Comparison of ENCODE assay signal across 18 cellular contexts in genomic region chr7:73447121-73447520, GRCh38. TPM values are rescaled to one million over a fixed set of nuclear protein-coding genes. Genes with fewer than 3 reads are reported as not detected.
DNase-seq lines count a peak whose midpoint lies in the region; ATAC-seq and TF ChIP-seq lines count a peak whose summit lies in the region.
"Had no signal": no experiment of that assay in that cellular context is flagged by ENCODE, and none has a peak within 500 bp of the region (broad histone marks: within the 10 kb centered on the region; RNA-seq: fewer than 3 reads in every experiment).

No MANE protein-coding gene starts in this region.

- POLR2A ChIA-PET in CD8-positive, alpha-beta T cell (lab: Charles Lee), result no interaction called here
- POLR2A ChIA-PET in activated CD4-positive, alpha-beta T cell treated with anti-CD3 and anti-CD28 coated beads for 36 hours (lab: Charles Lee), result no interaction called here

- H3K4me3 ChIP-seq in CD8-positive, alpha-beta T cell (ENCODE audit: low read depth, low read length), result no peak overlapping the region
- H3K4me3 ChIP-seq in neutrophil (ENCODE audit: low read depth in 1 of 2, low read length in 1 of 2), result no peak overlapping the region

- H3K9me3 Mint-ChIP-seq in activated T-cell treated with anti-CD3 and anti-CD28 coated beads, Interleukin-2, amount 50 U/mL, for 24 hours, result no peaks in the 10 kb centered on the region
- no peaks in the 10 kb centered on the region for H3K9me3 Mint-ChIP-seq in CD8-positive, alpha-beta T cell
- no peaks in the 10 kb centered on the region for H3K9me3 Mint-ChIP-seq in activated CD4-positive, alpha-beta T cell treated with anti-CD3 and anti-CD28 coated beads for 36 hours (ENCODE audit: low read depth)

- DNase-seq in activated T-cell treated with anti-CD3 and anti-CD28 coated beads, Interleukin-2, amount 50 U/mL, for 24 hours, result no peak
- no peak for DNase-seq in activated T-cell treated with anti-CD3 and anti-CD28 coated beads, Interleukin-2, amount 50 U/mL, for 1 hour
- DNase-seq in CD8-positive, alpha-beta T cell, result no peak
- no peak for DNase-seq in activated effector memory CD4-positive, alpha-beta T cell treated with Interleukin-2 at 50 U/mL for 16 hours
- no peak for DNase-seq in activated CD4-positive, alpha-beta T cell treated with anti-CD3 and anti-CD28 coated beads for 36 hours
- DNase-seq: AML-193, DMS53, GDM1, KBM-7, NCI-H1092 treated with DMSO at 0.1 percent for 48 hours, NCI-H1436 treated with DMSO at 0.1 percent for 48 hours, NCI-H1930 had no signal

- H3K27ac ChIP-seq in CD8-positive, alpha-beta T cell (ENCODE audit: low read depth, low read length), result no peak overlapping the region
- H3K27ac ChIP-seq in cingulate gyrus (ENCODE audit: low read depth, low read length), result peak overlapping the region; percentile 10
- peak overlapping the region; percentile 3 for H3K27ac ChIP-seq in neutrophil
- H3K27ac ChIP-seq: HL-60 had no signal

- H3K9me3 ChIP-seq in CD8-positive, alpha-beta T cell (ENCODE audit: low read length), result no peaks in the 10 kb centered on the region
- H3K9me3 ChIP-seq in neutrophil, result no peaks in the 10 kb centered on the region

- intact Hi-C loops in CD8-positive, alpha-beta T cell (cut with DNase I, micrococcal nuclease), result no loop called here
- intact Hi-C loops in activated CD4-positive, alpha-beta T cell treated with anti-CD3 and anti-CD28 coated beads for 36 hours (cut with DNase I, micrococcal nuclease), result no loop called here

- H3K4me1 ChIP-seq in CD8-positive, alpha-beta T cell (ENCODE audit: insufficient read depth, low read length), result no peaks in the 10 kb centered on the region
- peaks cover 41 to 45% of the 10 kb centered on the region in 2 experiments for H3K4me1 ChIP-seq in neutrophil (ENCODE audit: control insufficient read depth in 1 of 2, insufficient read depth in 1 of 2, low read depth in 1 of 2, low read length in 1 of 2)

- peaks cover 100% of the 10 kb centered on the region for H3K36me3 Mint-ChIP-seq in activated T-cell treated with anti-CD3 and anti-CD28 coated beads, Interleukin-2, amount 50 U/mL, for 24 hours (ENCODE audit: low read depth)
- H3K36me3 Mint-ChIP-seq in CD8-positive, alpha-beta T cell, result peaks cover 92% of the 10 kb centered on the region
- peaks cover 81% of the 10 kb centered on the region for H3K36me3 Mint-ChIP-seq in activated CD4-positive, alpha-beta T cell treated with anti-CD3 and anti-CD28 coated beads for 36 hours (ENCODE audit: low read depth)

- CTCF ChIA-PET in CD8-positive, alpha-beta T cell (lab: Charles Lee), result interaction anchor here (1.8 kb wide), 1 partner anchor 123 kb away, joined by 9 read pairs; no protein-coding TSS in a partner anchor
- CTCF ChIA-PET in activated CD4-positive, alpha-beta T cell treated with anti-CD3 and anti-CD28 coated beads for 36 hours (lab: Charles Lee), result no interaction called here

- H3K27ac Mint-ChIP-seq in activated T-cell treated with anti-CD3 and anti-CD28 coated beads, Interleukin-2, amount 50 U/mL, for 24 hours, result peak overlapping the region; percentile 70
- H3K27ac Mint-ChIP-seq in CD8-positive, alpha-beta T cell, result peak overlapping the region; percentile 79
- no peak overlapping the region for H3K27ac Mint-ChIP-seq in activated CD4-positive, alpha-beta T cell treated with anti-CD3 and anti-CD28 coated beads for 36 hours

- no peaks in the 10 kb centered on the region for H3K27me3 ChIP-seq in CD8-positive, alpha-beta T cell (ENCODE audit: insufficient read depth, low read length)
- no peaks in the 10 kb centered on the region for H3K27me3 ChIP-seq in neutrophil

- no peak for TF ChIP-seq CTCF in CD8-positive, alpha-beta T cell (IDR thresholded peaks at IDR 0.05)
- TF ChIP-seq CTCF in neutrophil (IDR thresholded peaks at IDR 0.05), result no peak

- H3K36me3 ChIP-seq in CD8-positive, alpha-beta T cell (ENCODE audit: insufficient read depth, low read length), result peaks cover 83% of the 10 kb centered on the region
- peaks cover 9% of the 10 kb centered on the region for H3K36me3 ChIP-seq in neutrophil

- no peak for ATAC-seq in CD8-positive, alpha-beta T cell
- ATAC-seq in activated CD4-positive, alpha-beta T cell treated with anti-CD3 and anti-CD28 coated beads for 36 hours, result no peak
- no peak for ATAC-seq in GM19397 (IDR thresholded peaks at IDR 0.05; ENCODE audit: unreplicated experiment)
- ATAC-seq: HepG2 had no signal

- peaks cover 16% of the 10 kb centered on the region for H3K4me1 Mint-ChIP-seq in activated T-cell treated with anti-CD3 and anti-CD28 coated beads, Interleukin-2, amount 50 U/mL, for 24 hours (ENCODE audit: low read depth)
- H3K4me1 Mint-ChIP-seq in CD8-positive, alpha-beta T cell (ENCODE audit: low read depth), result peaks cover 20% of the 10 kb centered on the region
- peaks cover 6% of the 10 kb centered on the region for H3K4me1 Mint-ChIP-seq in activated CD4-positive, alpha-beta T cell treated with anti-CD3 and anti-CD28 coated beads for 36 hours

- no peaks in the 10 kb centered on the region for H3K27me3 Mint-ChIP-seq in activated T-cell treated with anti-CD3 and anti-CD28 coated beads, Interleukin-2, amount 50 U/mL, for 24 hours
- H3K27me3 Mint-ChIP-seq in CD8-positive, alpha-beta T cell (ENCODE audit: low read depth), result no peaks in the 10 kb centered on the region
- H3K27me3 Mint-ChIP-seq in activated CD4-positive, alpha-beta T cell treated with anti-CD3 and anti-CD28 coated beads for 36 hours, result no peaks in the 10 kb centered on the region

- H3K4me3 Mint-ChIP-seq in activated T-cell treated with anti-CD3 and anti-CD28 coated beads, Interleukin-2, amount 50 U/mL, for 24 hours, result no peak overlapping the region
- H3K4me3 Mint-ChIP-seq in CD8-positive, alpha-beta T cell, result no peak overlapping the region
- no peak overlapping the region for H3K4me3 Mint-ChIP-seq in activated CD4-positive, alpha-beta T cell treated with anti-CD3 and anti-CD28 coated beads for 36 hours

RNA-seq across cellular contexts. Expression of gene FZD9, which starts 13.5 kb away (rescaled TPM):
- total RNA-seq in CD8-positive, alpha-beta T cell, result under 1 TPM; 0.16 to 0.28 TPM
- under 1 TPM; 0.11 to 0.23 TPM for total RNA-seq in activated CD4-positive, alpha-beta T cell treated with anti-CD3 and anti-CD28 coated beads for 36 hours
- total RNA-seq: HT-29 had no signal
